In the genomic region with DNA sequence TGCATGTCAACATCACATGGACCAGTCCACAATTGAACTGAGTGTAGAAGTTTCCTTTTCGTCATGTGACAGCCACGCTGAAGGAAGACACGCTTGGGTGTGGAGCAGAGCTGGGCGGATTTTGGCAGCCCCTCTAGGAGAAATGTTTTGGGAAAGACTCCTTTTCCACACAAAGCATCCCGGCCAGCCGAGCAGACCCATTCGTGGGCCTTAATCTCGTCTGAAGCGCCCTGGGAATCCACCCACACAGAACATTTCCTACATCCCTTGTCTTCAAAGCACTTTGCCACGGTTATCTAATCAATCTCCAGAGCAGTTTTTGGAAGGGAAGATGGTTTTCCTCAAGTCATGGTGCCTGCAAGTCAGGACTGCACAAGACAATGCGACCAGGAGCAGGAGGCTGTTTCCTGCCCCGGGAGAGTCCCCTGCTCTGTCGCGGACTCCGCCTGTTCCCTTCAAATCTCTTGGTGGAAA, we compare ENCODE assay signal across 33 cellular contexts. TPM values are rescaled to one million over a fixed set of nuclear protein-coding genes. Genes with fewer than 3 reads are reported as not detected.
DNase-seq lines count a peak whose midpoint lies in the region; ATAC-seq, FAIRE-seq and TF ChIP-seq lines count a peak whose summit lies in the region.
"Had no signal": no experiment of that assay in that cellular context is flagged by ENCODE, and none has a peak within 500 bp of the region (broad histone marks: within the 10 kb centered on the region; RNA-seq: fewer than 3 reads in every experiment).

No MANE protein-coding gene starts in this region.

- POLR2A ChIA-PET in HEK293 (lab: Yijun Ruan, JAX) (no interaction called here), endothelial cell of umbilical vein (lab: Charles Lee) (no interaction called here)

- no peaks in the 10 kb centered on the region for H4K20me1 ChIP-seq in endothelial cell of umbilical vein (replicated peaks; ENCODE audit: control insufficient read depth, extremely low read depth, insufficient read depth, low read length)

- FAIRE-seq in endothelial cell of umbilical vein (lab: Jason Lieb, UNC) = no peak
- FAIRE-seq: TTC549 had no signal

- DNase-seq in endothelial cell of umbilical vein (ENCODE audit: low read depth, low spot score) = no peak
- peak; percentile 60 to 76 (median 65) for DNase-seq in right cardiac atrium
- no peak for DNase-seq in activated CD8-positive, alpha-beta memory T cell treated with anti-CD3 and anti-CD28 coated beads, Interleukin-2, amount 50 U/mL, for 4 hours
- no peak for DNase-seq in T-helper 2 cell treated with Interferon-gamma antibody and Interleukin-4, amounts not matched to agents 5 μg/mL and 100 μg/mL, for 36 hours (ENCODE audit: low spot score)
- DNase-seq in DMS79 (lab: John Stamatoyannopoulos, UW) = no peak
- DNase-seq: activated CD4-positive, alpha-beta T cell treated with anti-CD3 and anti-CD28 coated beads, Interleukin-2, amount 50 U/mL, for 1 hour; activated CD4-positive, CD25-positive, alpha-beta regulatory T cell; activated effector memory CD4-positive, alpha-beta T cell treated with anti-CD3 and anti-CD28 coated beads, Interleukin-2, amount 50 U/mL, for 16 hours; activated T-cell treated with anti-CD3 and anti-CD28 coated beads, Interleukin-2, amount 50 U/mL, for 24 hours; caudate nucleus; COR-L47; DMS53; effector CD8-positive, alpha-beta T cell; GDM1; GM23248; kidney glomerular epithelial cell; NCI-H1092; NCI-H1694; NCI-H774; SJCRH30; stimulated activated CD4-positive, alpha-beta T cell treated with anti-CD3 and anti-CD28 coated beads, Interleukin-4, amount 100 ng/mL, for 24 hours; transverse colon had no signal

- intact Hi-C loops in endothelial cell of umbilical vein (cut with micrococcal nuclease) (no loop called here), right cardiac atrium (cut with DNase I) (no loop called here)

- no peak for TF ChIP-seq POLR2A in endothelial cell of umbilical vein (IDR thresholded peaks at IDR 0.05; ENCODE audit: low read depth, low read length)

- H3K4me1 ChIP-seq in HEK293 (ENCODE audit: control insufficient read depth, insufficient read depth, low read length) (no peaks in the 10 kb centered on the region), endothelial cell of umbilical vein (ENCODE audit: control insufficient read depth, extremely low read depth, insufficient read depth, low read length) (no peaks in the 10 kb centered on the region), right cardiac atrium (ENCODE audit: control insufficient read depth, insufficient read depth, low read length) (peaks cover 1% of the 10 kb centered on the region), parathyroid adenoma (peaks cover 7% of the 10 kb centered on the region)
- H3K4me1 ChIP-seq: ascending aorta, SJCRH30, transverse colon had no signal

- dilution Hi-C loops in endothelial cell of umbilical vein (cut with MboI; ENCODE audit: extremely low pct_ligation_motif_present, low sequenced_read_pairs) = no loop called here

- H3K27me3 Mint-ChIP-seq in T-helper 2 cell treated with Interferon-gamma antibody and Interleukin-4, amounts not matched to agents 5 μg/mL and 100 μg/mL, for 36 hours (ENCODE audit: low read depth) = peaks cover 4% of the 10 kb centered on the region
- H3K27me3 Mint-ChIP-seq: progenitor cell of endocrine pancreas had no signal

- H3K9me3 Mint-ChIP-seq in T-helper 2 cell treated with Interferon-gamma antibody and Interleukin-4, amounts not matched to agents 5 μg/mL and 100 μg/mL, for 36 hours = no peaks in the 10 kb centered on the region
- H3K9me3 Mint-ChIP-seq: activated T-cell treated with anti-CD3 and anti-CD28 coated beads, Interleukin-2, amount 50 U/mL, for 24 hours; T-helper 1 cell treated with Interleukin-12 subunit alpha and Interleukin-12 subunit beta and Interleukin-4 antibody, amounts not matched to agents 30 μg/mL and 1 μg/mL, for 36 hours had no signal

- no peak for TF ChIP-seq CTCF in HEK293 (tag by site-specific recombination; IDR thresholded peaks at IDR 0.05)
- no peak for TF ChIP-seq CTCF in endothelial cell of umbilical vein (IDR thresholded peaks at IDR 0.05; ENCODE audit: extremely low read depth in 1 of 2, insufficient read depth in 1 of 2, low read depth in 1 of 2, low read length in 2 of 2)
- no peak for TF ChIP-seq CTCF in parathyroid adenoma (IDR thresholded peaks at IDR 0.05)

- no peak overlapping the region for H3K27ac Mint-ChIP-seq in T-helper 2 cell treated with Interferon-gamma antibody and Interleukin-4, amounts not matched to agents 5 μg/mL and 100 μg/mL, for 36 hours
- H3K27ac Mint-ChIP-seq: activated T-cell treated with anti-CD3 and anti-CD28 coated beads, Interleukin-2, amount 50 U/mL, for 24 hours; progenitor cell of endocrine pancreas; T-helper 1 cell treated with Interleukin-12 subunit alpha and Interleukin-12 subunit beta and Interleukin-4 antibody, amounts not matched to agents 30 μg/mL and 1 μg/mL, for 36 hours had no signal

- peak; percentile 88 to 95 for ATAC-seq in right cardiac atrium

- H3K27me3 ChIP-seq in endothelial cell of umbilical vein (ENCODE audit: control insufficient read depth in 2 of 2, insufficient read depth in 2 of 2, low read length in 2 of 2) (peaks cover 2% of the 10 kb centered on the region in 2 experiments), right cardiac atrium (ENCODE audit: control insufficient read depth, insufficient read depth) (no peaks in the 10 kb centered on the region), parathyroid adenoma (ENCODE audit: control insufficient read depth, insufficient read depth, low read length) (no peaks in the 10 kb centered on the region)
- H3K27me3 ChIP-seq: ascending aorta, SJCRH30, transverse colon had no signal

- no peaks in the 10 kb centered on the region for H3K9me3 ChIP-seq in HEK293 (ENCODE audit: control insufficient read depth, insufficient read depth, low read depth, low read length)
- H3K9me3 ChIP-seq in endothelial cell of umbilical vein (replicated peaks; ENCODE audit: control insufficient read depth, insufficient read depth, low read length) = no peaks in the 10 kb centered on the region
- no peaks in the 10 kb centered on the region for H3K9me3 ChIP-seq in right cardiac atrium (ENCODE audit: control insufficient read depth, low read length)
- no peaks in the 10 kb centered on the region for H3K9me3 ChIP-seq in parathyroid adenoma (ENCODE audit: control insufficient read depth, low read length)
- H3K9me3 ChIP-seq: ascending aorta, SJCRH30, transverse colon had no signal

- no TSS peak for BruUV-seq in endothelial cell of umbilical vein (replicated peaks; lab: Mats Ljungman, UMichigan)

- H2AFZ ChIP-seq in endothelial cell of umbilical vein (ENCODE audit: low read depth, low read length) (peak overlapping the region; percentile 2), parathyroid adenoma (peak overlapping the region; percentile 84)
- H2AFZ ChIP-seq: GM23248 had no signal

- H3K9ac ChIP-seq in endothelial cell of umbilical vein (replicated peaks; ENCODE audit: extremely low read depth, insufficient read depth, low read length) (no peak overlapping the region), parathyroid adenoma (no peak overlapping the region)
- H3K9ac ChIP-seq: GM23248 had no signal

- H3K4me1 Mint-ChIP-seq in T-helper 2 cell treated with Interferon-gamma antibody and Interleukin-4, amounts not matched to agents 5 μg/mL and 100 μg/mL, for 36 hours (ENCODE audit: low read depth) = no peaks in the 10 kb centered on the region

- H3K4me2 ChIP-seq in endothelial cell of umbilical vein (ENCODE audit: insufficient read depth, low read length) = no peak overlapping the region
- peak overlapping the region; percentile 44 for H3K4me2 ChIP-seq in parathyroid adenoma (ENCODE audit: low read length)

- H3K36me3 Mint-ChIP-seq in T-helper 2 cell treated with Interferon-gamma antibody and Interleukin-4, amounts not matched to agents 5 μg/mL and 100 μg/mL, for 36 hours (ENCODE audit: low read depth) = no peaks in the 10 kb centered on the region

- CTCF ChIA-PET in HEK293 (lab: Yijun Ruan, JAX) = interaction anchor here (0.7 kb wide), 1 partner anchor 47 kb away, joined by 4 read pairs; no protein-coding TSS in a partner anchor
- CTCF ChIA-PET in endothelial cell of umbilical vein (lab: Charles Lee) = interaction anchor here (0.6 kb wide), 1 partner anchor 158 kb away, joined by 3 read pairs; no protein-coding TSS in a partner anchor

- no peaks in the 10 kb centered on the region for H3K9me1 ChIP-seq in endothelial cell of umbilical vein (replicated peaks; ENCODE audit: control insufficient read depth, extremely low read depth, insufficient read depth, low read length)

- WGBS in right cardiac atrium = 25% methylated on average over 15 of the region's 15 CpGs

- H3K27ac ChIP-seq in HEK293 (ENCODE audit: extremely low read depth, low read depth, low read length) = no peak overlapping the region
- H3K27ac ChIP-seq in endothelial cell of umbilical vein (ENCODE audit: insufficient read depth, low read depth, low read length) = no peak overlapping the region
- H3K27ac ChIP-seq in right cardiac atrium (ENCODE audit: low read length) = no peak overlapping the region
- peak overlapping the region; percentile 26 for H3K27ac ChIP-seq in parathyroid adenoma
- H3K27ac ChIP-seq: ascending aorta, C4-2B, coronary artery, GM23248, SJCRH30, transverse colon had no signal

- H3K36me3 ChIP-seq in HEK293 (ENCODE audit: control insufficient read depth in 2 of 2, insufficient read depth in 1 of 2, low read length in 2 of 2) (no peaks in the 10 kb centered on the region), endothelial cell of umbilical vein (ENCODE audit: control insufficient read depth in 2 of 2, extremely low read depth in 1 of 2, insufficient read depth in 2 of 2, low read length in 2 of 2) (no peaks in the 10 kb centered on the region), parathyroid adenoma (ENCODE audit: control insufficient read depth, insufficient read depth, low read length) (no peaks in the 10 kb centered on the region)
- H3K36me3 ChIP-seq: ascending aorta, SJCRH30, transverse colon had no signal

- no peaks in the 10 kb centered on the region for H3K79me2 ChIP-seq in endothelial cell of umbilical vein (ENCODE audit: control insufficient read depth, insufficient read depth, low read length)
- no peaks in the 10 kb centered on the region for H3K79me2 ChIP-seq in parathyroid adenoma

- no peak overlapping the region for H3K4me3 Mint-ChIP-seq in T-helper 2 cell treated with Interferon-gamma antibody and Interleukin-4, amounts not matched to agents 5 μg/mL and 100 μg/mL, for 36 hours
- H3K4me3 Mint-ChIP-seq: activated T-cell treated with anti-CD3 and anti-CD28 coated beads, Interleukin-2, amount 50 U/mL, for 24 hours; T-helper 1 cell treated with Interleukin-12 subunit alpha and Interleukin-12 subunit beta and Interleukin-4 antibody, amounts not matched to agents 30 μg/mL and 1 μg/mL, for 36 hours had no signal

- no peak overlapping the region for H3K4me3 ChIP-seq in HEK293 (ENCODE audit: low read depth, low read length)
- no peak overlapping the region for H3K4me3 ChIP-seq in endothelial cell of umbilical vein (replicated peaks in 1 of 3; ENCODE audit: insufficient read depth in 1 of 3, low read depth in 1 of 3, low read length in 3 of 3)
- no peak overlapping the region for H3K4me3 ChIP-seq in right cardiac atrium (ENCODE audit: low read length)
- no peak overlapping the region for H3K4me3 ChIP-seq in parathyroid adenoma (ENCODE audit: low read depth, low read length)
- H3K4me3 ChIP-seq: ascending aorta, coronary artery, GM23248, SJCRH30, transverse colon had no signal

RNA-seq across cellular contexts. Expression of a gene that starts 8.4 kb away (rescaled TPM):
- 26.1 and 28.7 TPM in 2 replicates for total RNA-seq in endothelial cell of umbilical vein
- 26.0 and 26.3 TPM in 2 replicates for polyA plus RNA-seq in endothelial cell of umbilical vein
- polyA plus RNA-seq in endothelial cell of umbilical vein (2011; cell fraction: cytosol; rRNA removed) = 40.6 and 44.9 TPM in 2 replicates
- 11.2 and 13.4 TPM in 2 replicates for polyA plus RNA-seq in endothelial cell of umbilical vein (2011; cell fraction: nucleus; rRNA removed)
- polyA plus RNA-seq in endothelial cell of umbilical vein (2012) = 32.5 and 38.1 TPM in 2 replicates
- polyA minus RNA-seq in endothelial cell of umbilical vein = 28.7 and 30.3 TPM in 2 replicates
- polyA minus RNA-seq in endothelial cell of umbilical vein (2011; cell fraction: cytosol; rRNA and poly(A)+ RNA removed) = 13.5 TPM
- polyA minus RNA-seq in endothelial cell of umbilical vein (2011; cell fraction: nucleus; rRNA and poly(A)+ RNA removed) = 4.4 and 5.5 TPM in 2 replicates
- 10 to 100 TPM; 22.0 to 34.7 (median 26.9) TPM for total RNA-seq in right cardiac atrium
- polyA plus RNA-seq in right cardiac atrium = 35.0 TPM

RNA-seq across cellular contexts. Expression of a gene that starts 32.6 kb away (rescaled TPM):
- total RNA-seq in endothelial cell of umbilical vein (not detected in 2 replicates), right cardiac atrium (under 1 TPM in 1 of 4 donors, not detected in 3; 0.09 TPM)
- polyA plus RNA-seq in endothelial cell of umbilical vein (0.03 TPM in 1 of 2 replicates, not detected in the other), right cardiac atrium (0.11 TPM)
- not detected in 2 replicates for polyA plus RNA-seq in endothelial cell of umbilical vein (2011; cell fraction: cytosol; rRNA removed)
- not detected in 2 replicates for polyA plus RNA-seq in endothelial cell of umbilical vein (2011; cell fraction: nucleus; rRNA removed)
- polyA plus RNA-seq in endothelial cell of umbilical vein (2012) = not detected in 2 replicates
- not detected in 2 replicates for polyA minus RNA-seq in endothelial cell of umbilical vein
- polyA minus RNA-seq in endothelial cell of umbilical vein (2011; cell fraction: cytosol; rRNA and poly(A)+ RNA removed) = not detected
- not detected in 2 replicates for polyA minus RNA-seq in endothelial cell of umbilical vein (2011; cell fraction: nucleus; rRNA and poly(A)+ RNA removed)
- total RNA-seq: ascending aorta, epithelial cell of proximal tubule, fibroblast of villous mesenchyme, GM23248, HT-29, transverse colon had no signal
- polyA plus RNA-seq: GM23248 had no signal

Comparison
In these comparisons a context has a peak if more than half of its experiments do, and no peak if none do; other contexts are left out.
1. DNase-seq: peak in right cardiac atrium (3 of 3); none in endothelial cell of umbilical vein (single experiment), activated CD8-positive, alpha-beta memory T cell treated with anti-CD3 and anti-CD28 coated beads, Interleukin-2, amount 50 U/mL, for 4 hours (single experiment), T-helper 2 cell treated with Interferon-gamma antibody and Interleukin-4, amounts not matched to agents 5 μg/mL and 100 μg/mL, for 36 hours (single experiment) and DMS79 (single experiment).